Comparison of ENCODE assay signal across 1 cellular context in genomic region chr17:82875418-82875856, GRCh38.
TF ChIP-seq lines count a peak whose summit lies in the region.

No MANE protein-coding gene starts in this region.

TF ChIP-seq in HepG2, 621 proteins besides CTCF, POLR2A, EP300 and RAD21 (continued from another document and continues in another):
- TF ChIP-seq CEBPZ (IDR thresholded peaks at IDR 0.05; ENCODE audit: low read length) (no peak), NRL (CRISPR knock-in tag; IDR thresholded peaks at IDR 0.05; ENCODE audit: borderline replicate concordance) (0 out of 2 replicates have a peak, but pooled peaks have one; percentile 18), KMT2A (CRISPR knock-in tag; IDR thresholded peaks at IDR 0.05) (peak; percentile 34; the same call in 1 of the 2 replicates), KDM6A (CRISPR knock-in tag; IDR thresholded peaks at IDR 0.05; ENCODE audit: low read depth) (no peak), SOX13 (IDR thresholded peaks at IDR 0.05) (0 out of 2 replicates have a peak, but pooled peaks have one; percentile 26), SOX13 (CRISPR knock-in tag; conservative IDR thresholded peaks at IDR 0.05 in 1 of 2, IDR thresholded peaks at IDR 0.05 in 1 of 2) (peak in 1 of 2 experiments; percentile 53; a peak in 2 of 4 replicates), ZNF460 (CRISPR knock-in tag; IDR thresholded peaks at IDR 0.05; ENCODE audit: borderline replicate concordance) (no peak), JUND (CRISPR knock-in tag; IDR thresholded peaks at IDR 0.05) (no peak), ZNF772 (CRISPR knock-in tag; IDR thresholded peaks at IDR 0.05) (0 out of 2 replicates have a peak, but pooled peaks have one; percentile 24), FOXM1 (CRISPR knock-in tag; IDR thresholded peaks at IDR 0.05) (no peak), POGK (CRISPR knock-in tag; conservative IDR thresholded peaks at IDR 0.05) (no peak), ZNF101 (CRISPR knock-in tag; IDR thresholded peaks at IDR 0.05; ENCODE audit: borderline replicate concordance, low read depth) (no peak), SMC3 (IDR thresholded peaks at IDR 0.05; ENCODE audit: low read length) (no peak), SP1 (IDR thresholded peaks at IDR 0.05) (no peak), SP1 (CRISPR knock-in tag; IDR thresholded peaks at IDR 0.05) (no peak), IRX3 (CRISPR knock-in tag; IDR thresholded peaks at IDR 0.05; ENCODE audit: borderline replicate concordance, low read depth) (no peak), ZNF546 (CRISPR knock-in tag; conservative IDR thresholded peaks at IDR 0.05) (no peak), GATAD2A (CRISPR knock-in tag; IDR thresholded peaks at IDR 0.05) (no peak), ZNF609 (CRISPR knock-in tag; IDR thresholded peaks at IDR 0.05; ENCODE audit: borderline replicate concordance) (peak; percentile 36; the same call in 1 of the 2 replicates), POLR2G (IDR thresholded peaks at IDR 0.05; ENCODE audit: low read depth, low read length) (peak; percentile 51; the same call in 1 of the 2 replicates), ZNF235 (CRISPR knock-in tag; IDR thresholded peaks at IDR 0.05; ENCODE audit: borderline replicate concordance) (no peak), ZNF558 (CRISPR knock-in tag; IDR thresholded peaks at IDR 0.05; ENCODE audit: borderline replicate concordance) (no peak), ZNF512B (CRISPR knock-in tag; IDR thresholded peaks at IDR 0.05; ENCODE audit: borderline replicate concordance) (no peak)
- TF ChIP-seq, protein P1, sequence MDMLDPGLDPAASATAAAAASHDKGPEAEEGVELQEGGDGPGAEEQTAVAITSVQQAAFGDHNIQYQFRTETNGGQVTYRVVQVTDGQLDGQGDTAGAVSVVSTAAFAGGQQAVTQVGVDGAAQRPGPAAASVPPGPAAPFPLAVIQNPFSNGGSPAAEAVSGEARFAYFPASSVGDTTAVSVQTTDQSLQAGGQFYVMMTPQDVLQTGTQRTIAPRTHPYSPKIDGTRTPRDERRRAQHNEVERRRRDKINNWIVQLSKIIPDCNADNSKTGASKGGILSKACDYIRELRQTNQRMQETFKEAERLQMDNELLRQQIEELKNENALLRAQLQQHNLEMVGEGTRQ (IDR thresholded peaks at IDR 0.05; ENCODE audit: low read depth, low read length), result no peak
- TF ChIP-seq, protein P1 (CRISPR knock-in tag; IDR thresholded peaks at IDR 0.05; ENCODE audit: borderline replicate concordance), result no peak
- TF ChIP-seq, protein P2, sequence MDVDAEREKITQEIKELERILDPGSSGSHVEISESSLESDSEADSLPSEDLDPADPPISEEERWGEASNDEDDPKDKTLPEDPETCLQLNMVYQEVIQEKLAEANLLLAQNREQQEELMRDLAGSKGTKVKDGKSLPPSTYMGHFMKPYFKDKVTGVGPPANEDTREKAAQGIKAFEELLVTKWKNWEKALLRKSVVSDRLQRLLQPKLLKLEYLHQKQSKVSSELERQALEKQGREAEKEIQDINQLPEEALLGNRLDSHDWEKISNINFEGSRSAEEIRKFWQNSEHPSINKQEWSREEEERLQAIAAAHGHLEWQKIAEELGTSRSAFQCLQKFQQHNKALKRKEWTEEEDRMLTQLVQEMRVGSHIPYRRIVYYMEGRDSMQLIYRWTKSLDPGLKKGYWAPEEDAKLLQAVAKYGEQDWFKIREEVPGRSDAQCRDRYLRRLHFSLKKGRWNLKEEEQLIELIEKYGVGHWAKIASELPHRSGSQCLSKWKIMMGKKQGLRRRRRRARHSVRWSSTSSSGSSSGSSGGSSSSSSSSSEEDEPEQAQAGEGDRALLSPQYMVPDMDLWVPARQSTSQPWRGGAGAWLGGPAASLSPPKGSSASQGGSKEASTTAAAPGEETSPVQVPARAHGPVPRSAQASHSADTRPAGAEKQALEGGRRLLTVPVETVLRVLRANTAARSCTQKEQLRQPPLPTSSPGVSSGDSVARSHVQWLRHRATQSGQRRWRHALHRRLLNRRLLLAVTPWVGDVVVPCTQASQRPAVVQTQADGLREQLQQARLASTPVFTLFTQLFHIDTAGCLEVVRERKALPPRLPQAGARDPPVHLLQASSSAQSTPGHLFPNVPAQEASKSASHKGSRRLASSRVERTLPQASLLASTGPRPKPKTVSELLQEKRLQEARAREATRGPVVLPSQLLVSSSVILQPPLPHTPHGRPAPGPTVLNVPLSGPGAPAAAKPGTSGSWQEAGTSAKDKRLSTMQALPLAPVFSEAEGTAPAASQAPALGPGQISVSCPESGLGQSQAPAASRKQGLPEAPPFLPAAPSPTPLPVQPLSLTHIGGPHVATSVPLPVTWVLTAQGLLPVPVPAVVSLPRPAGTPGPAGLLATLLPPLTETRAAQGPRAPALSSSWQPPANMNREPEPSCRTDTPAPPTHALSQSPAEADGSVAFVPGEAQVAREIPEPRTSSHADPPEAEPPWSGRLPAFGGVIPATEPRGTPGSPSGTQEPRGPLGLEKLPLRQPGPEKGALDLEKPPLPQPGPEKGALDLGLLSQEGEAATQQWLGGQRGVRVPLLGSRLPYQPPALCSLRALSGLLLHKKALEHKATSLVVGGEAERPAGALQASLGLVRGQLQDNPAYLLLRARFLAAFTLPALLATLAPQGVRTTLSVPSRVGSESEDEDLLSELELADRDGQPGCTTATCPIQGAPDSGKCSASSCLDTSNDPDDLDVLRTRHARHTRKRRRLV (CRISPR knock-in tag; IDR thresholded peaks at IDR 0.05), result no peak
- TF ChIP-seq, protein P3, sequence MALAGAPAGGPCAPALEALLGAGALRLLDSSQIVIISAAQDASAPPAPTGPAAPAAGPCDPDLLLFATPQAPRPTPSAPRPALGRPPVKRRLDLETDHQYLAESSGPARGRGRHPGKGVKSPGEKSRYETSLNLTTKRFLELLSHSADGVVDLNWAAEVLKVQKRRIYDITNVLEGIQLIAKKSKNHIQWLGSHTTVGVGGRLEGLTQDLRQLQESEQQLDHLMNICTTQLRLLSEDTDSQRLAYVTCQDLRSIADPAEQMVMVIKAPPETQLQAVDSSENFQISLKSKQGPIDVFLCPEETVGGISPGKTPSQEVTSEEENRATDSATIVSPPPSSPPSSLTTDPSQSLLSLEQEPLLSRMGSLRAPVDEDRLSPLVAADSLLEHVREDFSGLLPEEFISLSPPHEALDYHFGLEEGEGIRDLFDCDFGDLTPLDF (CRISPR knock-in tag; IDR thresholded peaks at IDR 0.05), result no peak
